In the genomic region with DNA sequence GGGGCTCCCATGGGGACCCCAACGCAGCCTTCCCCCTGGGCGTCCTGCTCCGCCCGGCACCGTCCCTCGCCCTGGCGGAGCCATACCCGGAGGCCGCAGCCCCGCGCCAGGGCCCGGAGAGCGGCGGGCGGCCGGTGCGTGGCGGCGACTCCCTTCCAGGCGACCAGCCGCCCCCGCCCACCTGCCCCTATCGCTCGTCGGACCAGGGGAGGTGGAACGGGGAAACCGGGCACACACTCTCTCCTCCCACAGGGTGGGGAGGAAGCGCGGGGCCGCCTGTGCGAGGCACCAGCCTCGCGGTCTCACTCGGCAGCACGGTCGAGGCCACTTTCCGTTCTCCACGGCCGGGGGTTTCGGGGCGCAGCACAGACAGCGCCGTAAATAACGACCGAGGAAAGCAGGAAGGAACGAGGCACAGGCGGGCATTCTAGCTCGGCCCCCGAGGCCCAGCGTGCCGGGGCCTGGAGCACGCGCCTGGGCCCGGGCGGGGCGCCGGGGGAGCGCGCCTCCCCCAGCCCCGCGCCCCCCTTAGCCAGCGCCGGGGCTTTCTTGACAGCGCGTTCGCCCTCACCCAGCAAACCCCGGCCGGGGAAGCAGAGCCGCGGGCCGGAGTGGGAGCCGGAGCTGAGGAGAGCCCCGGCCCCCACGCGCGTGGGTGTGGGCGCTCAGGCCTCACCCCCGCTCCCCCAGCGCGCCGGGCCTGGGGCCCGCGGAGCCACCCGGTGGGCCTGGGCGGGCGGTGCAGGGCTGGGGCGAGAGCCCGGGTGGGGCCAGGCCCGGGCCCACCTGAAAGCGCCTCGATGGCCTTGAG, we compare ENCODE assay signal across 1 cellular context.
A peak's percentile ranks its signal among the peaks of the same experiment; 100 is the strongest.
TF ChIP-seq lines count a peak whose summit lies in the region.

No MANE protein-coding gene starts in this region.

TF ChIP-seq in GM12878, 131 proteins besides CTCF, POLR2A, EP300 and RAD21 (continued from another document):
- TF ChIP-seq ZNF687 (IDR thresholded peaks at IDR 0.05) (peak; percentile 17), TBL1XR1 (IDR thresholded peaks at IDR 0.05; ENCODE audit: low read depth, low read length) (no peak; the same call in 1 of the 2 replicates), MTA3 (IDR thresholded peaks at IDR 0.05; ENCODE audit: borderline replicate concordance, low read length) (no peak), SPI1 (IDR thresholded peaks at IDR 0.05; ENCODE audit: borderline replicate concordance, insufficient read depth, low read depth, low read length) (no peak), BMI1 (IDR thresholded peaks at IDR 0.05; ENCODE audit: borderline replicate concordance) (no peak), ZSCAN29 (IDR thresholded peaks at IDR 0.05) (no peak), CBX3 (IDR thresholded peaks at IDR 0.05; ENCODE audit: borderline replicate concordance, low read depth) (no peak), NFYA (IDR thresholded peaks at IDR 0.05; ENCODE audit: borderline replicate concordance, low read depth, low read length) (no peak), BHLHE40 (IDR thresholded peaks at IDR 0.05; ENCODE audit: borderline replicate concordance in 1 of 2, low read depth in 2 of 2, low read length in 1 of 2) (peak in 1 of 2 experiments; percentile 78; a peak in 1 of 4 replicates), RAD51 (IDR thresholded peaks at IDR 0.05) (no peak), PKNOX1 (IDR thresholded peaks at IDR 0.05) (no peak), CHD1 (IDR thresholded peaks at IDR 0.05; ENCODE audit: low read depth, low read length) (no peak), POLR2AphosphoS2 (IDR thresholded peaks at IDR 0.05; ENCODE audit: low read depth, low read length) (no peak), MLLT1 (IDR thresholded peaks at IDR 0.05) (no peak), KAT2A (conservative IDR thresholded peaks at IDR 0.05; ENCODE audit: control insufficient read depth, low read depth, low read length) (no peak), TCF7 (IDR thresholded peaks at IDR 0.05; ENCODE audit: borderline replicate concordance) (no peak), HDAC2 (IDR thresholded peaks at IDR 0.05) (no peak), RFX5 (IDR thresholded peaks at IDR 0.05; ENCODE audit: low read depth, low read length) (no peak), NKRF (conservative IDR thresholded peaks at IDR 0.05) (peak; percentile 67), IKZF2 (IDR thresholded peaks at IDR 0.05) (no peak), SRF (IDR thresholded peaks at IDR 0.05; ENCODE audit: low read depth in 2 of 2, low read length in 2 of 2) (no peak), TARDBP (IDR thresholded peaks at IDR 0.05; ENCODE audit: borderline replicate concordance) (no peak), POU2F2 (IDR thresholded peaks at IDR 0.05; ENCODE audit: borderline replicate concordance, low read depth, low read length) (no peak), NRF1 (conservative IDR thresholded peaks at IDR 0.05; ENCODE audit: low read depth, low read length) (no peak), LARP7 (IDR thresholded peaks at IDR 0.05) (peak; percentile 71)
- TF ChIP-seq, protein P1, sequence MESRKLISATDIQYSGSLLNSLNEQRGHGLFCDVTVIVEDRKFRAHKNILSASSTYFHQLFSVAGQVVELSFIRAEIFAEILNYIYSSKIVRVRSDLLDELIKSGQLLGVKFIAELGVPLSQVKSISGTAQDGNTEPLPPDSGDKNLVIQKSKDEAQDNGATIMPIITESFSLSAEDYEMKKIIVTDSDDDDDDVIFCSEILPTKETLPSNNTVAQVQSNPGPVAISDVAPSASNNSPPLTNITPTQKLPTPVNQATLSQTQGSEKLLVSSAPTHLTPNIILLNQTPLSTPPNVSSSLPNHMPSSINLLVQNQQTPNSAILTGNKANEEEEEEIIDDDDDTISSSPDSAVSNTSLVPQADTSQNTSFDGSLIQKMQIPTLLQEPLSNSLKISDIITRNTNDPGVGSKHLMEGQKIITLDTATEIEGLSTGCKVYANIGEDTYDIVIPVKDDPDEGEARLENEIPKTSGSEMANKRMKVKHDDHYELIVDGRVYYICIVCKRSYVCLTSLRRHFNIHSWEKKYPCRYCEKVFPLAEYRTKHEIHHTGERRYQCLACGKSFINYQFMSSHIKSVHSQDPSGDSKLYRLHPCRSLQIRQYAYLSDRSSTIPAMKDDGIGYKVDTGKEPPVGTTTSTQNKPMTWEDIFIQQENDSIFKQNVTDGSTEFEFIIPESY (IDR thresholded peaks at IDR 0.05), result no peak
- TF ChIP-seq, protein P2, sequence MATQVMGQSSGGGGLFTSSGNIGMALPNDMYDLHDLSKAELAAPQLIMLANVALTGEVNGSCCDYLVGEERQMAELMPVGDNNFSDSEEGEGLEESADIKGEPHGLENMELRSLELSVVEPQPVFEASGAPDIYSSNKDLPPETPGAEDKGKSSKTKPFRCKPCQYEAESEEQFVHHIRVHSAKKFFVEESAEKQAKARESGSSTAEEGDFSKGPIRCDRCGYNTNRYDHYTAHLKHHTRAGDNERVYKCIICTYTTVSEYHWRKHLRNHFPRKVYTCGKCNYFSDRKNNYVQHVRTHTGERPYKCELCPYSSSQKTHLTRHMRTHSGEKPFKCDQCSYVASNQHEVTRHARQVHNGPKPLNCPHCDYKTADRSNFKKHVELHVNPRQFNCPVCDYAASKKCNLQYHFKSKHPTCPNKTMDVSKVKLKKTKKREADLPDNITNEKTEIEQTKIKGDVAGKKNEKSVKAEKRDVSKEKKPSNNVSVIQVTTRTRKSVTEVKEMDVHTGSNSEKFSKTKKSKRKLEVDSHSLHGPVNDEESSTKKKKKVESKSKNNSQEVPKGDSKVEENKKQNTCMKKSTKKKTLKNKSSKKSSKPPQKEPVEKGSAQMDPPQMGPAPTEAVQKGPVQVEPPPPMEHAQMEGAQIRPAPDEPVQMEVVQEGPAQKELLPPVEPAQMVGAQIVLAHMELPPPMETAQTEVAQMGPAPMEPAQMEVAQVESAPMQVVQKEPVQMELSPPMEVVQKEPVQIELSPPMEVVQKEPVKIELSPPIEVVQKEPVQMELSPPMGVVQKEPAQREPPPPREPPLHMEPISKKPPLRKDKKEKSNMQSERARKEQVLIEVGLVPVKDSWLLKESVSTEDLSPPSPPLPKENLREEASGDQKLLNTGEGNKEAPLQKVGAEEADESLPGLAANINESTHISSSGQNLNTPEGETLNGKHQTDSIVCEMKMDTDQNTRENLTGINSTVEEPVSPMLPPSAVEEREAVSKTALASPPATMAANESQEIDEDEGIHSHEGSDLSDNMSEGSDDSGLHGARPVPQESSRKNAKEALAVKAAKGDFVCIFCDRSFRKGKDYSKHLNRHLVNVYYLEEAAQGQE (IDR thresholded peaks at IDR 0.05; ENCODE audit: low read depth, low read length), result no peak
- TF ChIP-seq, protein P3, sequence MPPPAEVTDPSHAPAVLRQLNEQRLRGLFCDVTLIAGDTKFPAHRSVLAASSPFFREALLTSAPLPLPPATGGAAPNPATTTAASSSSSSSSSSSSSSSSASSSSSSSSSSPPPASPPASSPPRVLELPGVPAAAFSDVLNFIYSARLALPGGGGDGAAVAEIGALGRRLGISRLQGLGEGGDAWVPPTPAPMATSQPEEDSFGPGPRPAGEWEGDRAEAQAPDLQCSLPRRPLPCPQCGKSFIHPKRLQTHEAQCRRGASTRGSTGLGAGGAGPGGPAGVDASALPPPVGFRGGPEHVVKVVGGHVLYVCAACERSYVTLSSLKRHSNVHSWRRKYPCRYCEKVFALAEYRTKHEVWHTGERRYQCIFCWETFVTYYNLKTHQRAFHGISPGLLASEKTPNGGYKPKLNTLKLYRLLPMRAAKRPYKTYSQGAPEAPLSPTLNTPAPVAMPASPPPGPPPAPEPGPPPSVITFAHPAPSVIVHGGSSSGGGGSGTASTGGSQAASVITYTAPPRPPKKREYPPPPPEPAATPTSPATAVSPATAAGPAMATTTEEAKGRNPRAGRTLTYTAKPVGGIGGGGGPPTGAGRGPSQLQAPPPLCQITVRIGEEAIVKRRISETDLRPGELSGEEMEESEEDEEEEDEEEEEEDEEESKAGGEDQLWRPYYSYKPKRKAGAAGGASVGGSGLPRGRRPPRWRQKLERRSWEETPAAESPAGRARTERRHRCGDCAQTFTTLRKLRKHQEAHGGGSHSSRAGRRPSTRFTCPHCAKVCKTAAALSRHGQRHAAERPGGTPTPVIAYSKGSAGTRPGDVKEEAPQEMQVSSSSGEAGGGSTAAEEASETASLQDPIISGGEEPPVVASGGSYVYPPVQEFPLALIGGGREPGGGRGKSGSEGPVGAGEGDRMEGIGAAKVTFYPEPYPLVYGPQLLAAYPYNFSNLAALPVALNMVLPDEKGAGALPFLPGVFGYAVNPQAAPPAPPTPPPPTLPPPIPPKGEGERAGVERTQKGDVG (CRISPR knock-in tag; IDR thresholded peaks at IDR 0.05), result no peak
- TF ChIP-seq, protein P4, sequence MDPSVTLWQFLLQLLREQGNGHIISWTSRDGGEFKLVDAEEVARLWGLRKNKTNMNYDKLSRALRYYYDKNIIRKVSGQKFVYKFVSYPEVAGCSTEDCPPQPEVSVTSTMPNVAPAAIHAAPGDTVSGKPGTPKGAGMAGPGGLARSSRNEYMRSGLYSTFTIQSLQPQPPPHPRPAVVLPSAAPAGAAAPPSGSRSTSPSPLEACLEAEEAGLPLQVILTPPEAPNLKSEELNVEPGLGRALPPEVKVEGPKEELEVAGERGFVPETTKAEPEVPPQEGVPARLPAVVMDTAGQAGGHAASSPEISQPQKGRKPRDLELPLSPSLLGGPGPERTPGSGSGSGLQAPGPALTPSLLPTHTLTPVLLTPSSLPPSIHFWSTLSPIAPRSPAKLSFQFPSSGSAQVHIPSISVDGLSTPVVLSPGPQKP (IDR thresholded peaks at IDR 0.05; ENCODE audit: low read depth, low read length), result no peak
